In the genomic region with DNA sequence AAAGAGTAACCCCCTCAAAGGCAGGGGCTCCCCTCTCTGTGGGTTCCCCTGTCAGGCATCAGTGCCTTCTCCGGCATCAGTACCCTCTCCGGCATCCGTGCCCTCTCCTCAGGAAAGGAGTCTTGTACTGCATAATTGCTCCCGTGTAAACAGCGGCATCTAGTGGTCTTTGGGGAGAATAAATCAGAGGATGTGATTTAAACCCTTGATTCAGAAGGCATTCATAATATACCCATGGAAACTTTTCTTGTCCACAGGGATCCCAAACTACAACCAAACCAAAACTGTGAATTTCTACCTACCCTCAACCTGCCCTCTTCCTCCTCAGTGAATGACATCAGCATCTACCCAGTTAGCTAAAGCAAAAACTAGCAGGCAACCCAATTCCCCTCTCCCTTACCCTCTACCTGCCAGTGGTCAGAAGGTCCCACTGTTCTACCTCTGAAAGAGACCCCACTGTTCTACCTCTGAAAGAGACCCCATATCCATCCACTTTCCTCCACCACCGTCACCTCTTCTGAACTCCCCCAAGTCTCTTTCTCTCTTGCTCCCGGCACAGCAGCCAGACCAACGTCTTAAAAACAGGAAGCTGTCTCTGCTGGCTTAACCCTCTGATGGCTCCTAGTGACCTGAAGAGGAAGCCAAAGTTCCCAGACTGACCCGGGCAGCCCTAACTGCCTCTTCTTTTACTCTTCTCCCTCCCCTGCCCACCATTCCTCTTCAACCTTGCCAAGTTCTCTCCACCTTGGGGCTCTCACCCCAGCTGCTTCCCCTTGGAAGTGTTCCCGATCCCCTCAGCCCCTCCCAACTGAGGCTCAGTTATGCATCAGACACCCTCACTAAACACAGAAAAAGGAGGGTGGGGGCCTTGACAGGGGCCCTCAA, we compare ENCODE assay signal across 8 cellular contexts. TPM values are rescaled to one million over a fixed set of nuclear protein-coding genes. Genes with fewer than 3 reads are reported as not detected.
DNase-seq lines count a peak whose midpoint lies in the region; ATAC-seq and TF ChIP-seq lines count a peak whose summit lies in the region.

No MANE protein-coding gene starts in this region.

- peak overlapping the region; percentile 68 for H3K27ac Mint-ChIP-seq in stimulated activated memory B cell treated with anti-CD40 and anti-IgM and Interleukin-4, amounts not matched to agents 10 μg/mL and 1 μg/mL and 100 μg/mL, for 72 hours

- peaks cover 23% of the 10 kb centered on the region for H3K4me1 Mint-ChIP-seq in stimulated activated memory B cell treated with anti-CD40 and anti-IgM and Interleukin-4, amounts not matched to agents 10 μg/mL and 1 μg/mL and 100 μg/mL, for 72 hours

- peak overlapping the region; percentile 75 for H3K4me3 Mint-ChIP-seq in stimulated activated memory B cell treated with anti-CD40 and anti-IgM and Interleukin-4, amounts not matched to agents 10 μg/mL and 1 μg/mL and 100 μg/mL, for 72 hours

- no peak overlapping the region for H3K4me3 ChIP-seq in AG09309 (ENCODE audit: control insufficient read depth, low read depth, low read length)

- no peaks in the 10 kb centered on the region for H3K9me3 Mint-ChIP-seq in stimulated activated memory B cell treated with anti-CD40 and anti-IgM and Interleukin-4, amounts not matched to agents 10 μg/mL and 1 μg/mL and 100 μg/mL, for 72 hours

- TF ChIP-seq CTCF in AG09309 (IDR thresholded peaks at IDR 0.05; ENCODE audit: control insufficient read depth, insufficient read depth, low read depth, low read length, missing control alignments) (peak; percentile 86), GM12874 (IDR thresholded peaks at IDR 0.05; ENCODE audit: insufficient read depth, low read depth, low read length) (peak; percentile 70)

- DNase-seq in AG09309 (ENCODE audit: low read depth) = no peak
- peak; percentile 51 for DNase-seq in NCI-H2029 (lab: John Stamatoyannopoulos, UW)
- DNase-seq in T-helper 9 cell = peak; percentile 8
- peak; percentile 86 for DNase-seq in dermis blood vessel endothelial cell
- DNase-seq in left lobe of liver (ENCODE audit: low spot score) = no peak
- no peak for DNase-seq in ureter (ENCODE audit: low spot score)

- peaks cover 17% of the 10 kb centered on the region for H3K36me3 Mint-ChIP-seq in stimulated activated memory B cell treated with anti-CD40 and anti-IgM and Interleukin-4, amounts not matched to agents 10 μg/mL and 1 μg/mL and 100 μg/mL, for 72 hours

- ATAC-seq in left lobe of liver = peak; percentile 88
- ATAC-seq in stimulated activated memory B cell treated with anti-CD40 and anti-IgM and Interleukin-4, amounts not matched to agents 10 μg/mL and 1 μg/mL and 100 μg/mL, for 72 hours = peak; percentile 79

- no peaks in the 10 kb centered on the region for H3K27me3 Mint-ChIP-seq in stimulated activated memory B cell treated with anti-CD40 and anti-IgM and Interleukin-4, amounts not matched to agents 10 μg/mL and 1 μg/mL and 100 μg/mL, for 72 hours

RNA-seq across cellular contexts. Expression of gene UBE2V1, which starts 27.2 kb away (rescaled TPM):
- 33.5 and 62.6 TPM in 2 replicates for total RNA-seq in dermis blood vessel endothelial cell
- total RNA-seq in left lobe of liver = 30.9 TPM
- total RNA-seq in ureter = 120 TPM

Comparison
In these comparisons a context has a peak if more than half of its experiments do, and no peak if none do; other contexts are left out.
1. DNase-seq: peak in NCI-H2029 (single experiment), T-helper 9 cell (single experiment) and dermis blood vessel endothelial cell (single experiment); none in AG09309 (single experiment), left lobe of liver (single experiment) and ureter (single experiment).